9 cellular contexts compared by ENCODE assay signal in the genomic region with DNA sequence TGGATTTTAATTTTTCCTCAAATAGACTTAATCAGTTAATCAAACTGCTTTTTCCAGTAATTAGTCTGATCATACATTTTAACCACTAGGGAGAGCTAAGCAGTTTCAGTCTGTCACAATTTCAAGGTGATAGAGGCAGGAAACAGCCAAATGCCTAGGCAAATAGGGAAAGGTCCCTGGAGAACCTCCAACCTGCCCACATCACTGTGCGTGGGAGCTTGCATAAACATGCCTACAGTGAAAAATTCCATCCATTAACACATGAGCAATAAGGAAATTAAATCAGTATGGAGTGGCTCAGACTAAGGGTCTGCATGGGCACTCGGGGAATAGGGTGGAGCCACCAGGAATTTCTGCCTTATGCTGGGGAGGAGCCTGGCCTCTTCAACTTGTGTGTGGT.
DNase-seq lines count a peak whose midpoint lies in the region; ATAC-seq, FAIRE-seq and TF ChIP-seq lines count a peak whose summit lies in the region.
"Had no signal": no experiment of that assay in that cellular context is flagged by ENCODE, and none has a peak within 500 bp of the region (broad histone marks: within the 10 kb centered on the region; RNA-seq: fewer than 3 reads in every experiment).

No MANE protein-coding gene starts in this region.

- H3K4me3 Mint-ChIP-seq in GM23338 = no peak overlapping the region

- no peaks in the 10 kb centered on the region for H4K20me1 ChIP-seq in GM23338 (replicated peaks; ENCODE audit: insufficient read depth)
- H4K20me1 ChIP-seq in OCI-LY7 (ENCODE audit: insufficient read depth, low read length) = no peaks in the 10 kb centered on the region

- intact Hi-C loops in OCI-LY7 (cut with micrococcal nuclease; ENCODE audit: unreplicated experiment) = no loop called here
- intact Hi-C loops in pancreas (cut with DNase I) = loop anchor here in 1 of 3 donors (10.0 kb wide), 1 partner anchor 893 kb away; no protein-coding TSS in a partner anchor

- no peaks in the 10 kb centered on the region for H3F3A ChIP-seq in GM23338 (replicated peaks; ENCODE audit: low read depth)

- H3K27me3 ChIP-seq in GM23338 (ENCODE audit: insufficient read depth) = no peaks in the 10 kb centered on the region
- no peaks in the 10 kb centered on the region for H3K27me3 ChIP-seq in pancreas

- no peak for FAIRE-seq in pancreas (lab: Jason Lieb, UNC)

- H3K4me3 ChIP-seq in GM23338 (no peak overlapping the region), OCI-LY7 (ENCODE audit: low read depth, low read length, poor library complexity, severe bottlenecking) (no peak overlapping the region), pancreas (no peak overlapping the region)

- no peak overlapping the region for H3K27ac Mint-ChIP-seq in GM23338

- H2AFZ ChIP-seq in GM23338 (no peak overlapping the region; the same call in 1 of the 2 replicates), OCI-LY7 (ENCODE audit: low read length) (no peak overlapping the region)

- H3K36me3 ChIP-seq in GM23338 (ENCODE audit: insufficient read depth) (no peaks in the 10 kb centered on the region), OCI-LY7 (ENCODE audit: insufficient read depth, low read length) (no peaks in the 10 kb centered on the region), pancreas (no peaks in the 10 kb centered on the region)

- TF ChIP-seq CTCF in GM23338 (conservative IDR thresholded peaks at IDR 0.05; ENCODE audit: low read depth in 2 of 2) (peak; percentile 51 to 53), OCI-LY7 (conservative IDR thresholded peaks at IDR 0.05; ENCODE audit: low read length) (peak; percentile 28; the same call in 1 of the 2 replicates), pancreas (IDR thresholded peaks at IDR 0.05) (peak in 1 of 4 donors; percentile 19)

- peak; percentile 52 for ATAC-seq in GM23338
- ATAC-seq in esophagus mucosa = peak; percentile 76
- peak; percentile 69 to 91 (median 84) for ATAC-seq in pancreas

- no peaks in the 10 kb centered on the region for H3K27me3 Mint-ChIP-seq in GM23338 (ENCODE audit: insufficient read depth, low read depth, poor library complexity)

- no peaks in the 10 kb centered on the region for H3K79me2 ChIP-seq in GM23338 (replicated peaks; ENCODE audit: insufficient read depth)
- H3K79me2 ChIP-seq in OCI-LY7 (ENCODE audit: insufficient read depth, low read depth, low read length) = no peaks in the 10 kb centered on the region

- peaks cover 8% of the 10 kb centered on the region; the same call in 2 of the 3 replicates for H3K36me3 Mint-ChIP-seq in GM23338 (ENCODE audit: low read depth)

- 26 to 32% methylated on average over 2 of the region's 2 CpGs for WGBS in pancreas, 2 donors

- H3K4me2 ChIP-seq in GM23338 (no peak overlapping the region), OCI-LY7 (ENCODE audit: low read length) (no peak overlapping the region)

- H3K9me2 ChIP-seq in GM23338 (ENCODE audit: insufficient read depth) (no peaks in the 10 kb centered on the region), OCI-LY7 (ENCODE audit: insufficient read depth, low read length) (no peaks in the 10 kb centered on the region)

- CTCF ChIA-PET in OCI-LY7 (lab: Charles Lee; ENCODE audit: unreplicated experiment) = no interaction called here

- peaks cover 19% of the 10 kb centered on the region for H3K9me3 Mint-ChIP-seq in GM23338

- H3K4me1 ChIP-seq in GM23338 (ENCODE audit: insufficient read depth) = no peaks in the 10 kb centered on the region
- H3K4me1 ChIP-seq in OCI-LY7 (ENCODE audit: insufficient read depth, low read length, poor library complexity, severe bottlenecking) = no peaks in the 10 kb centered on the region
- peaks cover 0 to 10% (median 10%) of the 10 kb centered on the region in 3 donors for H3K4me1 ChIP-seq in pancreas

- peak; percentile 51 for DNase-seq in GM23338 (ENCODE audit: low spot score)
- no peak for DNase-seq in OCI-LY7 (ENCODE audit: low spot score)
- DNase-seq in pancreas = peak in 4 of 6 donors; percentile 27 to 53 (median 41)
- no peak for DNase-seq in Kasumi-1 (lab: John Stamatoyannopoulos, UW)
- no peak for DNase-seq in SIG-M5 (lab: John Stamatoyannopoulos, UW)
- DNase-seq in ecto neural progenitor cell (ENCODE audit: low spot score) = no peak
- DNase-seq in NCI-H1694 (lab: John Stamatoyannopoulos, UW) = no peak
- DNase-seq: activated CD4-positive, CD25-positive, alpha-beta regulatory T cell treated with anti-CD3 and anti-CD28 coated beads, Interleukin-2, amount 50 U/mL, for 72 hours had no signal

- H3K27ac ChIP-seq in GM23338 (ENCODE audit: low read depth) = no peak overlapping the region
- H3K27ac ChIP-seq in OCI-LY7 (ENCODE audit: low read depth, low read length, poor library complexity, severe bottlenecking) = no peak overlapping the region
- no peak overlapping the region for H3K27ac ChIP-seq in pancreas

- no peaks in the 10 kb centered on the region for H3K4me1 Mint-ChIP-seq in GM23338

- POLR2A ChIA-PET in OCI-LY7 (lab: Charles Lee) = interaction anchor here (1.0 kb wide), 1 partner anchor 75 kb away, joined by 4 read pairs; the partner anchor contains the start of genes AASDHPPT and KBTBD3

- no TSS peak for BruUV-seq in OCI-LY7 (replicated peaks; lab: Mats Ljungman, UMichigan)

- no peaks in the 10 kb centered on the region for H3K9me3 ChIP-seq in OCI-LY7 (ENCODE audit: low read length)
- no peaks in the 10 kb centered on the region for H3K9me3 ChIP-seq in pancreas

TF ChIP-seq in GM23338, 12 proteins besides CTCF, POLR2A, EP300 and RAD21 (continues in another document):
- TF ChIP-seq POLR2AphosphoS5 (IDR thresholded peaks at IDR 0.05; ENCODE audit: low read depth) (no peak), EZH2 (IDR thresholded peaks at IDR 0.05; ENCODE audit: low read depth, unreplicated experiment) (no peak), EZH2phosphoT487 (IDR thresholded peaks at IDR 0.05; ENCODE audit: unreplicated experiment) (no peak), JUNB (IDR thresholded peaks at IDR 0.05; ENCODE audit: unreplicated experiment) (no peak), CREB1 (CRISPR knock-in tag; IDR thresholded peaks at IDR 0.05; ENCODE audit: low read depth) (no peak), STAT1 (IDR thresholded peaks at IDR 0.05; ENCODE audit: unreplicated experiment) (no peak), ZNF114 (CRISPR knock-in tag; IDR thresholded peaks at IDR 0.05) (no peak)
- TF ChIP-seq, protein P1, sequence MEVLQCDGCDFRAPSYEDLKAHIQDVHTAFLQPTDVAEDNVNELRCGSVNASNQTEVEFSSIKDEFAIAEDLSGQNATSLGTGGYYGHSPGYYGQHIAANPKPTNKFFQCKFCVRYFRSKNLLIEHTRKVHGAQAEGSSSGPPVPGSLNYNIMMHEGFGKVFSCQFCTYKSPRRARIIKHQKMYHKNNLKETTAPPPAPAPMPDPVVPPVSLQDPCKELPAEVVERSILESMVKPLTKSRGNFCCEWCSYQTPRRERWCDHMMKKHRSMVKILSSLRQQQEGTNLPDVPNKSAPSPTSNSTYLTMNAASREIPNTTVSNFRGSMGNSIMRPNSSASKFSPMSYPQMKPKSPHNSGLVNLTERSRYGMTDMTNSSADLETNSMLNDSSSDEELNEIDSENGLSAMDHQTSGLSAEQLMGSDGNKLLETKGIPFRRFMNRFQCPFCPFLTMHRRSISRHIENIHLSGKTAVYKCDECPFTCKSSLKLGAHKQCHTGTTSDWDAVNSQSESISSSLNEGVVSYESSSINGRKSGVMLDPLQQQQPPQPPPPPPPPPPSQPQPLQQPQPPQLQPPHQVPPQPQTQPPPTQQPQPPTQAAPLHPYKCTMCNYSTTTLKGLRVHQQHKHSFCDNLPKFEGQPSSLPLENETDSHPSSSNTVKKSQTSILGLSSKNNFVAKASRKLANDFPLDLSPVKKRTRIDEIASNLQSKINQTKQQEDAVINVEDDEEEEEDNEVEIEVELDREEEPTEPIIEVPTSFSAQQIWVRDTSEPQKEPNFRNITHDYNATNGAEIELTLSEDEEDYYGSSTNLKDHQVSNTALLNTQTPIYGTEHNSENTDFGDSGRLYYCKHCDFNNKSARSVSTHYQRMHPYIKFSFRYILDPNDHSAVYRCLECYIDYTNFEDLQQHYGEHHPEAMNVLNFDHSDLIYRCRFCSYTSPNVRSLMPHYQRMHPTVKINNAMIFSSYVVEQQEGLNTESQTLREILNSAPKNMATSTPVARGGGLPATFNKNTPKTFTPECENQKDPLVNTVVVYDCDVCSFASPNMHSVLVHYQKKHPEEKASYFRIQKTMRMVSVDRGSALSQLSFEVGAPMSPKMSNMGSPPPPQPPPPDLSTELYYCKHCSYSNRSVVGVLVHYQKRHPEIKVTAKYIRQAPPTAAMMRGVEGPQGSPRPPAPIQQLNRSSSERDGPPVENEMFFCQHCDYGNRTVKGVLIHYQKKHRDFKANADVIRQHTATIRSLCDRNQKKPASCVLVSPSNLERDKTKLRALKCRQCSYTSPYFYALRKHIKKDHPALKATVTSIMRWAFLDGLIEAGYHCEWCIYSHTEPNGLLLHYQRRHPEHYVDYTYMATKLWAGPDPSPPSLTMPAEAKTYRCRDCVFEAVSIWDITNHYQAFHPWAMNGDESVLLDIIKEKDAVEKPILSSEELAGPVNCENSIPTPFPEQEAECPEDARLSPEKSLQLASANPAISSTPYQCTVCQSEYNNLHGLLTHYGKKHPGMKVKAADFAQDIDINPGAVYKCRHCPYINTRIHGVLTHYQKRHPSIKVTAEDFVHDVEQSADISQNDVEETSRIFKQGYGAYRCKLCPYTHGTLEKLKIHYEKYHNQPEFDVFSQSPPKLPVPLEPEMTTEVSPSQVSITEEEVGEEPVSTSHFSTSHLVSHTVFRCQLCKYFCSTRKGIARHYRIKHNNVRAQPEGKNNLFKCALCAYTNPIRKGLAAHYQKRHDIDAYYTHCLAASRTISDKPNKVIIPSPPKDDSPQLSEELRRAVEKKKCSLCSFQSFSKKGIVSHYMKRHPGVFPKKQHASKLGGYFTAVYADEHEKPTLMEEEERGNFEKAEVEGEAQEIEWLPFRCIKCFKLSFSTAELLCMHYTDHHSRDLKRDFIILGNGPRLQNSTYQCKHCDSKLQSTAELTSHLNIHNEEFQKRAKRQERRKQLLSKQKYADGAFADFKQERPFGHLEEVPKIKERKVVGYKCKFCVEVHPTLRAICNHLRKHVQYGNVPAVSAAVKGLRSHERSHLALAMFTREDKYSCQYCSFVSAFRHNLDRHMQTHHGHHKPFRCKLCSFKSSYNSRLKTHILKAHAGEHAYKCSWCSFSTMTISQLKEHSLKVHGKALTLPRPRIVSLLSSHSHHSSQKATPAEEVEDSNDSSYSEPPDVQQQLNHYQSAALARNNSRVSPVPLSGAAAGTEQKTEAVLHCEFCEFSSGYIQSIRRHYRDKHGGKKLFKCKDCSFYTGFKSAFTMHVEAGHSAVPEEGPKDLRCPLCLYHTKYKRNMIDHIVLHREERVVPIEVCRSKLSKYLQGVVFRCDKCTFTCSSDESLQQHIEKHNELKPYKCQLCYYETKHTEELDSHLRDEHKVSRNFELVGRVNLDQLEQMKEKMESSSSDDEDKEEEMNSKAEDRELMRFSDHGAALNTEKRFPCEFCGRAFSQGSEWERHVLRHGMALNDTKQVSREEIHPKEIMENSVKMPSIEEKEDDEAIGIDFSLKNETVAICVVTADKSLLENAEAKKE (CRISPR knock-in tag; IDR thresholded peaks at IDR 0.05) = no peak

Comparison
In these comparisons a context has a peak if more than half of its experiments do, and no peak if none do; other contexts are left out.
1. DNase-seq: peak in GM23338 (single experiment) and pancreas (4 of 6); none in OCI-LY7 (single experiment), Kasumi-1 (0 of 2), SIG-M5 (single experiment), ecto neural progenitor cell (single experiment) and NCI-H1694 (single experiment).
2. Peak in every context shown above with its lines, with median percentiles within 50 percentile points of each other: ATAC-seq.